Comparison of ENCODE assay signal across 1 cellular context in the genomic region with DNA sequence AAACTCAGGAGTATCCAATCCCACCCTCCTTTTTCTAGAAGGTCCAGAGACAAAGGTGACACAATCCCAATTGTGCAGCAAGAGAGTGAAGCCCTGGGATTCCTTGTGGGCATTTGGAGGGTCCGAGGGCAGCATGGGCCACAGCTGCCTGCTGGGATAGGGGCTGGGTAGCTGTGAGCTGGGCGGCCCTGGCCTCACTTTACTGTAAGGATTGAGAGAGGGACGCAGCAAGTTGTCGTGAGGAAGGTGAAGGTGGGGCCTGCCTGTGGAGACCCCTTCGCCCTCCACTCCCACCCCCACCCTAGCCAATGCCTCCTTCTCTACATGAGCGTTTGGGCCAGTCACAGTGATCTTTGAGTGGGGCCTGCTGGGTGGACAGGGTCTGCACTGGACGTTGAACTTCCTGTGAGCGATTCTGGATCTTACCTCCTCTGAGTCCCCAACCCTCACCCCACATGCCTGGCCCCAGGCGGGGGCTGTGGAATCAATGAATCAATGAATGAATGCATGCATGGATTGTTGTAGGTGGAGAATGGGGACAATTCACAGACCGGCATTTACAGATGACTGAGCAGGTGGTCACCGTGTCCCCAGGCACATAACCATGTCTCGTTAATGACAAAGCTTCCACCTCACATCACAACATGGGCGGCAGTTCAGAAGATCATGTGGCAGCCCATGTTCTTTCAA.
TF ChIP-seq lines count a peak whose summit lies in the region.

No MANE protein-coding gene starts in this region.

TF ChIP-seq in IMR-90, 13 proteins besides CTCF, POLR2A, EP300 and RAD21 (continued from another document):
- TF ChIP-seq MAZ (IDR thresholded peaks at IDR 0.05; ENCODE audit: borderline replicate concordance, low read depth, low read length), result no peak
